Comparison of ENCODE assay signal across 30 cellular contexts in genomic region chr13:64087624-64088023, GRCh38.
"Had no signal": no experiment of that assay in that cellular context is flagged by ENCODE, and none has a peak within 500 bp of the region (broad histone marks: within the 10 kb centered on the region; RNA-seq: fewer than 3 reads in every experiment).

No MANE protein-coding gene starts in this region.

- H3K4me2 ChIP-seq: KMS-11 had no signal

- H3K36me3 ChIP-seq: MG63 had no signal

- H3K9ac ChIP-seq: KMS-11 had no signal

- H3K9me3 ChIP-seq: MG63 had no signal

- H3K27me3 ChIP-seq: MG63 had no signal

- DNase-seq: Karpas-422, Kasumi-1, KG1, MG63, MM.1S, NCI-H1048, NCI-H1092, NCI-H1092 treated with DMSO at 0.1 percent for 48 hours, NCI-H1105, NCI-H1436, NCI-H1436 treated with DMSO at 0.1 percent for 48 hours, NCI-H1694, NCI-H1694 treated with DMSO at 0.1 percent for 48 hours, NCI-H187, NCI-H187 treated with DMSO at 0.1 percent for 48 hours, NCI-H1930, NCI-H2029, NCI-H2029 treated with DMSO at 0.1 percent for 48 hours, NCI-H2081 treated with DMSO at 0.1 percent for 48 hours, NCI-H2107, NCI-H2171, NCI-H2171 treated with DMSO at 0.1 percent for 48 hours, NCI-H2227 treated with DMSO at 0.1 percent for 48 hours, NCI-H226, NCI-H345, NCI-H446, NCI-H446 treated with DMSO at 0.1 percent for 48 hours, NCI-H510A, NCI-H510A treated with DMSO at 0.1 percent for 48 hours had no signal

- H3K27ac ChIP-seq: KMS-11 had no signal

- H3K4me3 ChIP-seq: MG63 had no signal
